ENCODE assay signal across 8 cellular contexts in the genomic region with DNA sequence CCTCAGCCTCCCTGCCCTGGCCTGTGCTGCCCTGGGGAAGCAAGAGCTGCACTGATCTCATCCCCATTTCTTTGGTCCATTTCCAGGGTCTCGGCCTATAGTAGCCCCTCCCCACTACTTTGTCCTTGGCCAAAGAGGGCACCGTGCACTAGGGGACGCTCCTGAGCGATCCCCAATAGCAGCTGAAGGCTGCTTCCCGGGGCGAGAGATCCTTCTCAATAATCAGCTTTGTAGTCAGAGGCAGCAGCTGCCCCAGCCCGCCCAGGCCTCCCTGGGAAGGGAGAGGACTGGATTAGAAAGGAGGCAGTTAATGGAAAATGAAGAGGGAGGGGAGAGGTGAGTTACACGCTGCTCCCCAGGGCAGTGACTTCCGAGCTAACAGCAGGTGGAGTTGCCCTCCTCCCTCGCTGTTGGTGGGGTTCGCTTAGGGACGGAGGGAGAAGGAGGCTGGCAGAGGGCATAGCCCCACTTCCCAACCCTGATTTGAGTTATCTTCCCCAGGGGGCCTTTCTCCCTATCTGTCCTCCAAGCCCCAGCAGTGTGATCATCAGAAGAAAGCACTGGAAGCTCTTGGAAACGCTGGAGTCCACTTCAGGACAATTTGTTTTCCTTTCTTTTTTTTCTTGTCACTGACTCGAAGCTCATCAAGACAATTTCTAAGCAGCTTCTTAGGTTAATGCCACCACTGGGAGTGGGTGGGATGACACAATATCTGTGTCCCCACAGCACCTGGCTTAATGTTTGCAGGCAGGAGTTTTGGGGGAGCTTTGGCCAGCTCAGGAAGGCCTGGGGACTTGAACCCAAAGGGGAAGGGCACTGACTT. TPM values are rescaled to one million over a fixed set of nuclear protein-coding genes. Genes with fewer than 3 reads are reported as not detected.
A peak's percentile ranks its signal among the peaks of the same experiment; 100 is the strongest.
DNase-seq lines count a peak whose midpoint lies in the region; ATAC-seq, FAIRE-seq and TF ChIP-seq lines count a peak whose summit lies in the region.

No MANE protein-coding gene starts in this region.

- no peaks in the 10 kb centered on the region for H3K27me3 Mint-ChIP-seq in T-helper 17 cell

- no peaks in the 10 kb centered on the region for H3K9me3 ChIP-seq in gastrocnemius medialis
- H3K9me3 ChIP-seq in T-helper 17 cell (ENCODE audit: control insufficient read depth, low read length, poor library complexity, severe bottlenecking): no peaks in the 10 kb centered on the region

- TF ChIP-seq POLR2A in gastrocnemius medialis (IDR thresholded peaks at IDR 0.05): peak in 1 of 2 donors; percentile 6

- H3K27ac Mint-ChIP-seq in T-helper 17 cell: no peak overlapping the region

- peaks cover 9% of the 10 kb centered on the region for H3K4me1 Mint-ChIP-seq in T-helper 17 cell

- peak overlapping the region; percentile 10 to 69 (median 34) for H3K4me3 ChIP-seq in gastrocnemius medialis

- peaks cover 36 to 49% of the 10 kb centered on the region in 2 donors for H3K4me1 ChIP-seq in gastrocnemius medialis

- no peaks in the 10 kb centered on the region for H3K27me3 ChIP-seq in gastrocnemius medialis

- H3K36me3 ChIP-seq in gastrocnemius medialis: peaks cover 0 to under 1% of the 10 kb centered on the region in 2 donors

- peak; percentile 70 to 76 for DNase-seq in hippocampal formation (lab: John Stamatoyannopoulos, UW)
- no peak for DNase-seq in gastrocnemius medialis
- no peak for DNase-seq in hepatic stellate cell (ENCODE audit: low spot score)
- no peak for DNase-seq in T-helper 17 cell
- no peak for DNase-seq in RCC 7860 (ENCODE audit: low spot score)

- TF ChIP-seq CTCF in GM12874 (IDR thresholded peaks at IDR 0.05; ENCODE audit: insufficient read depth, low read depth, low read length) (0 out of 2 replicates have a peak, but pooled peaks have one; percentile 11), gastrocnemius medialis (IDR thresholded peaks at IDR 0.05 in 4 of 5, conservative IDR thresholded peaks at IDR 0.05 in 1 of 5) (peak in 3 of 5 experiments; percentile 18 to 45 (median 33))

- in situ Hi-C loops in gastrocnemius medialis (cut with MboI; ENCODE audit: low sequenced_read_pairs in 4 of 4): loop anchor here in 1 of 4 donors (25.0 kb wide), 1 partner anchor 146 kb away; a partner anchor contains a TSS

- H3K36me3 Mint-ChIP-seq in T-helper 17 cell (ENCODE audit: low read depth): no peaks in the 10 kb centered on the region

- H3K4me3 Mint-ChIP-seq in T-helper 17 cell: no peak overlapping the region

- H3K27ac ChIP-seq in angular gyrus (ENCODE audit: low read depth, low read length) (peak overlapping the region; percentile 82), gastrocnemius medialis (peak overlapping the region; percentile 79 to 95 (median 87))

- intact Hi-C loops in gastrocnemius medialis (cut with DNase I; ENCODE audit: low total_unique reads): no loop called here

- no peak for ATAC-seq in gastrocnemius medialis
- ATAC-seq in T-helper 17 cell: no peak
- ATAC-seq in HG03025 (IDR thresholded peaks at IDR 0.05; ENCODE audit: low FRiP score, unreplicated experiment): no peak

- FAIRE-seq in RCC 7860 (lab: Jason Lieb, UNC): no peak

RNA-seq across cellular contexts. Expression of gene MXRA7, which starts 2.6 kb away (rescaled TPM):
- total RNA-seq in gastrocnemius medialis (10 to 100 TPM; 24.3 to 43.0 (median 30.6) TPM), T-helper 17 cell (1 to 10 TPM; 5.7 to 8.0 TPM)

RNA-seq across cellular contexts. Expression of gene JMJD6, which starts 18.2 kb away (rescaled TPM):
- total RNA-seq in gastrocnemius medialis (10 to 100 TPM; 29.7 to 42.9 (median 41.7) TPM), T-helper 17 cell (100 to 1,000 TPM; 124 to 137 TPM)

RNA-seq across cellular contexts. Expression of gene METTL23, which starts 18.4 kb away (rescaled TPM):
- total RNA-seq in gastrocnemius medialis (10 to 100 TPM; 23.9 to 35.5 (median 29.7) TPM), T-helper 17 cell (10 to 100 TPM; 35.1 to 36.2 TPM)

RNA-seq across cellular contexts. Expression of gene SRSF2, which starts 28.9 kb away (rescaled TPM):
- total RNA-seq in gastrocnemius medialis (100 to 1,000 TPM in 2 of 4 donors, 10 to 100 TPM in 2; 75.0 to 148 (median 90.4) TPM), T-helper 17 cell (100 to 1,000 TPM; 351 to 393 TPM)

RNA-seq across cellular contexts. Expression of gene MFSD11, which starts 29.7 kb away (rescaled TPM):
- total RNA-seq in gastrocnemius medialis: 10 to 100 TPM; 14.0 to 24.2 (median 19.5) TPM
- 10 to 100 TPM; 29.4 to 36.7 TPM for total RNA-seq in T-helper 17 cell

Comparison
In these comparisons a context has a peak if more than half of its experiments do, and no peak if none do; other contexts are left out.
1. DNase-seq: peak in hippocampal formation (2 of 2); none in gastrocnemius medialis (0 of 2), hepatic stellate cell (single experiment), T-helper 17 cell (0 of 3) and RCC 7860 (single experiment).